Comparison of ENCODE assay signal across 8 cellular contexts in the genomic region with DNA sequence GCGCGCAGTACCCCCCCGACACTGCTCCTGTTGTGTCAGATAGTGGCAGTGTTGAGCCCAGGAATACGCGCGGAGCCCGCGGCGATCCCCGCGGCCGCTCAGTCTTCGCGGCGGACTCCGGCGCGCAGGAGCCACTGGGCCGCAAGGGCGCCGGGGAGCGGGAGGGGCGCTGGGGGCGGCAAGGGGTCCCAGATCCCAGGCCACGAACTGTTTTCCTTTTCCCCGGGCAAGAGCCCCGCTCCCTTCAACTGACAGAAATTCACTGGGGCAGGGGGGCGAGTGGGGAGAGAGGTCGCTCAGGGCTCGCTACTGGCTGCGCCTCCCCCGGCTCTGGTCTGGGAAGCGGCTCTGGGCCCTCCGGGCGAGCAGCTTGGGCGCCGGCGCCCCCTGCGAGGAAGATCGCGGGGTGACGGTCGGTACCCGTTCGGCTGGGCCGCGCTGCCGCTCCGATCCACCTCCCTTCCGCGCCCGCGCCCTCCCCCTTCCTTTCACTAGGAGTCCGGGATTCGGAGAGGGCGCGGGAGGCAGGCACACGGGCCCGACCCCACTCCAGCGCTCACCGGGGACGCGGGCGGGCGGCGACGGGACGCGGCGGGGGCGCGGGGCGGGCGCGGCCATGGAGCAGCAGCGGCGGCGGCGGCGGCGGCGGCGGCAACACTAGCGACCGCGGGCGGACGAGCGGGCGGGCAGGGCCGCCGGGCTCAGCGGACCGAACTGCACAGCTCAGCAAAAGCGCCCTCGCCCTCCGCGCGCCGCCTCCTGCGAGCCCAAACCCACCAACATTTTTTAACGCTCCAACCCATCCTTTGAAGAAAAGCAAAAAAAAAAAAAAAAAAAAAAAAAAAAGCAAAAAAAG. TPM values are rescaled to one million over a fixed set of nuclear protein-coding genes. Genes with fewer than 3 reads are reported as not detected.
DNase-seq lines count a peak whose midpoint lies in the region; ATAC-seq lines count a peak whose summit lies in the region.

No MANE protein-coding gene starts in this region.

- ATAC-seq in GM21360 (IDR thresholded peaks at IDR 0.05; ENCODE audit: unreplicated experiment): peak; percentile 82
- peak; percentile 96 for ATAC-seq in esophagus mucosa

- DNase-seq in D341Med (ENCODE audit: low spot score) (peak; percentile 95), HT-29 (ENCODE audit: low spot score) (peak; percentile 16), NOMO-1 (lab: John Stamatoyannopoulos, UW; ENCODE audit: unreplicated experiment in 2 of 2) (peak; percentile 65 to 72)
- peak; percentile 85 for DNase-seq in activated T-cell treated with anti-CD3 and anti-CD28 coated beads, Interleukin-2, amount 50 U/mL, for 24 hours
- DNase-seq in stimulated activated CD8-positive, alpha-beta memory T cell treated with anti-CD3 and anti-CD28 coated beads, Interleukin-7, amount 100 ng/mL, for 4 hours (ENCODE audit: low read depth in 2 of 2): peak; percentile 43 to 66

- H3K36me3 ChIP-seq in muscle layer of duodenum (ENCODE audit: control insufficient read depth in 1 of 2, insufficient read depth in 2 of 2, low read length in 2 of 2): no peaks in the 10 kb centered on the region

- no peak overlapping the region for H3K27ac Mint-ChIP-seq in activated T-cell treated with anti-CD3 and anti-CD28 coated beads, Interleukin-2, amount 50 U/mL, for 24 hours

- no peaks in the 10 kb centered on the region for H3K9me3 Mint-ChIP-seq in activated T-cell treated with anti-CD3 and anti-CD28 coated beads, Interleukin-2, amount 50 U/mL, for 24 hours

- peak overlapping the region; percentile 62 for H3K4me3 Mint-ChIP-seq in activated T-cell treated with anti-CD3 and anti-CD28 coated beads, Interleukin-2, amount 50 U/mL, for 24 hours

- peaks cover 2% of the 10 kb centered on the region for H3K36me3 Mint-ChIP-seq in activated T-cell treated with anti-CD3 and anti-CD28 coated beads, Interleukin-2, amount 50 U/mL, for 24 hours (ENCODE audit: low read depth)

- H3K27ac ChIP-seq in muscle layer of duodenum (ENCODE audit: low read length): peak overlapping the region; percentile 67

- peaks cover 32% of the 10 kb centered on the region for H3K27me3 Mint-ChIP-seq in activated T-cell treated with anti-CD3 and anti-CD28 coated beads, Interleukin-2, amount 50 U/mL, for 24 hours

- H3K27me3 ChIP-seq in muscle layer of duodenum (ENCODE audit: low read depth, low read length): no peaks in the 10 kb centered on the region

- H3K4me1 Mint-ChIP-seq in activated T-cell treated with anti-CD3 and anti-CD28 coated beads, Interleukin-2, amount 50 U/mL, for 24 hours (ENCODE audit: low read depth): peaks cover 8% of the 10 kb centered on the region

- no peaks in the 10 kb centered on the region for H3K4me1 ChIP-seq in muscle layer of duodenum (ENCODE audit: control insufficient read depth in 1 of 2, insufficient read depth in 2 of 2, low read length in 2 of 2)

- H3K4me3 ChIP-seq in muscle layer of duodenum (ENCODE audit: low read depth in 1 of 2, low read length in 2 of 2): peak overlapping the region; percentile 44 to 74

- no peaks in the 10 kb centered on the region for H3K9me3 ChIP-seq in muscle layer of duodenum (ENCODE audit: control insufficient read depth in 1 of 2, low read length in 2 of 2)

RNA-seq across cellular contexts. Expression of gene SETBP1, which starts 1.4 kb away (rescaled TPM):
- 0.08 and 0.33 TPM in 2 replicates for total RNA-seq in HT-29 (2014; rRNA removed; shearing (Covaris generic))
- 8.5 TPM for total RNA-seq in esophagus mucosa

Comparison
In these comparisons a context has a peak if more than half of its experiments do, and no peak if none do; other contexts are left out.
1. Peak in every context shown above with its lines: DNase-seq, ATAC-seq, H3K4me3 ChIP-seq and H3K27ac ChIP-seq.
2. DNase-seq: peak in every context shown above with its lines; median percentile 95 in D341Med; 85 in activated T-cell treated with anti-CD3 and anti-CD28 coated beads, Interleukin-2, amount 50 U/mL, for 24 hours; 68 in NOMO-1; 54 in stimulated activated CD8-positive, alpha-beta memory T cell treated with anti-CD3 and anti-CD28 coated beads, Interleukin-7, amount 100 ng/mL, for 4 hours; 16 in HT-29.